13 cellular contexts compared by ENCODE assay signal in the genomic region with DNA sequence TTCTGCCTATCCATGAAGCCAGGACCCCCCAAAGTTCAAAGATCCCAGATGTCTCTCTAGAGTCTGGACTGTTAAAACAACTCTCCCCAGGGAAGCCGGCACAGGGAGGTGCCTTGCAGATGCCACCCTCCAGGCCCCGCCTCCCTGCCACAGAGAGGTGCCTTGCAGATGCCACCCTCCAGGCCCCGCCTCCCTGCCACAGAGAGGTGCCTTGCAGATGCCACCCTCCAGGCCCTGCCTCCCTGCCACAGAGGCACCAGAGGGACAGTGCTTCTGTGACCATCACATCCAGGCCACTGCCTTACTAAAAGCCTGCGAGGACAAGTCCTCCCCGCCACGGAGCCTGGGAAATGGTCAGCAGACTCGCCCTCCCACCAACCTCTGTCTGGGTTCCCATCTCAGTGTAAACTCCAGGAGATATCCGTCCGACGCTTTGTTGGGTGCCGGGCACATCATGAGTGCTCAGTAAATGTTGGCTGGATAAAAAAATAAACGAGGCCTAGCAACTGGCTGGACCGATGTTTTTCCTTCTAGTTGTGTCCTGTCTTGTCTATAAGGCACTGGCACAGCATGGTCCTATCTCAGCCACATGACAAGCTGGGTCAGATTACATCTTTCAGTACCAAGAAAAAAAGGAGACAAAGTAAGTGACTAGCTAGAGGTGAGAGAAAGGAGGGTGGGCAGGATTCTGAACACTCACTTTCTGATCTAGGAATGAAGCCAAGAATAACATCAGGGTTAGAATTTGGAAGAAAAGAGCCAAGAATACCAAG.
A peak's percentile ranks its signal among the peaks of the same experiment; 100 is the strongest.
DNase-seq lines count a peak whose midpoint lies in the region; ATAC-seq, FAIRE-seq and TF ChIP-seq lines count a peak whose summit lies in the region.
"Had no signal": no experiment of that assay in that cellular context is flagged by ENCODE, and none has a peak within 500 bp of the region (broad histone marks: within the 10 kb centered on the region; RNA-seq: fewer than 3 reads in every experiment).

No MANE protein-coding gene starts in this region.

- H3K9me3 ChIP-seq in fibroblast of lung (ENCODE audit: control insufficient read depth, insufficient read depth, low read depth, low read length) (no peaks in the 10 kb centered on the region), pancreas (no peaks in the 10 kb centered on the region)

- H4K20me1 ChIP-seq in fibroblast of lung (ENCODE audit: control insufficient read depth, extremely low read depth, insufficient read depth, low read length) = no peaks in the 10 kb centered on the region

- DNase-seq in A172 (ENCODE audit: low spot score) = peak; percentile 56
- peak; percentile 58 for DNase-seq in NCI-H226
- DNase-seq in fibroblast of lung (ENCODE audit: low read depth in 2 of 2) = peak; percentile 58 to 66
- no peak for DNase-seq in pancreas
- DNase-seq in NCI-H526 treated with DMSO at 0.1 percent for 48 hours (lab: John Stamatoyannopoulos, UW) = no peak
- no peak for DNase-seq in D341Med (ENCODE audit: low spot score)
- DNase-seq: activated CD4-positive, alpha-beta T cell treated with anti-CD3 and anti-CD28 coated beads, Interleukin-2, amount 10 ng/mL, durations not matched to agents 7 days and 5 days; activated naive CD4-positive, alpha-beta T cell treated with anti-CD3 and anti-CD28 coated beads for 36 hours; naive thymus-derived CD4-positive, alpha-beta T cell; stimulated activated naive CD4-positive, alpha-beta T cell treated with Interleukin-2 at 50 U/mL for 16 hours had no signal

- H3K4me3 ChIP-seq in fibroblast of lung (replicated peaks in 1 of 4; ENCODE audit: control extremely low read depth in 1 of 4, insufficient read depth in 1 of 4, low read depth in 3 of 4, low read length in 4 of 4) (no peak overlapping the region), pancreas (no peak overlapping the region)

- H3K4me1 ChIP-seq in fibroblast of lung (ENCODE audit: control insufficient read depth, extremely low read depth, insufficient read depth, low read length) (no peaks in the 10 kb centered on the region), pancreas (peaks cover 5 to 13% (median 6%) of the 10 kb centered on the region in 3 donors)

- H3K27ac ChIP-seq in fibroblast of lung (ENCODE audit: insufficient read depth, low read length) (no peak overlapping the region), pancreas (no peak overlapping the region)

- H3K79me2 ChIP-seq in fibroblast of lung (ENCODE audit: control insufficient read depth, insufficient read depth, low read length) = no peaks in the 10 kb centered on the region

- ATAC-seq in pancreas (peak; percentile 28 to 77 (median 67)), GM19452 (IDR thresholded peaks at IDR 0.05; ENCODE audit: unreplicated experiment) (no peak), HG03045 (IDR thresholded peaks at IDR 0.05; ENCODE audit: unreplicated experiment) (no peak)
- ATAC-seq: naive thymus-derived CD4-positive, alpha-beta T cell had no signal

- no peak for TF ChIP-seq CTCF in fibroblast of lung (conservative IDR thresholded peaks at IDR 0.05 in 1 of 2, IDR thresholded peaks at IDR 0.05 in 1 of 2; ENCODE audit: low read depth in 1 of 2, low read length in 2 of 2)
- TF ChIP-seq CTCF in pancreas (IDR thresholded peaks at IDR 0.05) = no peak

- WGBS in pancreas, 2 donors = 79 to 87% methylated on average over 13 of the region's 13 CpGs

- H2AFZ ChIP-seq in fibroblast of lung (ENCODE audit: low read length) = no peak overlapping the region

- no peak overlapping the region for H3K9ac ChIP-seq in fibroblast of lung (ENCODE audit: insufficient read depth, low read length)

- peak overlapping the region; percentile 3 for H3K4me2 ChIP-seq in fibroblast of lung (ENCODE audit: extremely low read depth, insufficient read depth, low read length)

- intact Hi-C loops in pancreas (cut with DNase I) = no loop called here

- no peaks in the 10 kb centered on the region for H3K27me3 ChIP-seq in fibroblast of lung (ENCODE audit: control insufficient read depth, insufficient read depth, low read length)
- no peaks in the 10 kb centered on the region for H3K27me3 ChIP-seq in pancreas

- H3K36me3 ChIP-seq in fibroblast of lung (ENCODE audit: control insufficient read depth, insufficient read depth, low read length) (no peaks in the 10 kb centered on the region), pancreas (no peaks in the 10 kb centered on the region)

- no peak for FAIRE-seq in pancreas (lab: Jason Lieb, UNC)
- FAIRE-seq: endometrium had no signal

Comparison
In these comparisons a context has a peak if more than half of its experiments do, and no peak if none do; other contexts are left out.
1. DNase-seq: peak in A172 (single experiment), NCI-H226 (single experiment) and fibroblast of lung (2 of 2); none in pancreas (0 of 6), NCI-H526 treated with DMSO at 0.1 percent for 48 hours (single experiment) and D341Med (single experiment).
2. ATAC-seq: peak in pancreas (4 of 4); none in GM19452 (single experiment) and HG03045 (single experiment).